ENCODE assay signal across 8 cellular contexts in the genomic region with DNA sequence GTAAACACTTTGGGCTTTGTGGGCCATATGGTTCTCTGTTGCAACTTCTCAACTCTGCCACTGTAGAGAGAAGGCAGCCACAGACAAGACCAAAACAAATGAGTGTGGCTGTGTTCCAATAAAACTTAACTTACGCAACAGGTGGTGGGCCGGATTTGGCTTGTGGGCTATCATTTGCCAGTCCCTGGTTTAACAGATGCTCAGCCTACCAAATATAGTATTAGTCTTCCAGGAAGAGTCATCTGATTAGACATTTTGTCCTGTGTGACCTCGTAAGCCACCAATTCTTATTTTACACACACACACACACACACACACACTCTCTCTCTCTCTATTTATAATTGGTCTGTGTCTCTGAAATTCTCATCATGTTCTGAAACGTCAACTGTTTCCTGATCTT.
DNase-seq lines count a peak whose midpoint lies in the region; ATAC-seq and TF ChIP-seq lines count a peak whose summit lies in the region.

No MANE protein-coding gene starts in this region.

- no peaks in the 10 kb centered on the region for H4K20me1 ChIP-seq in DND-41 (ENCODE audit: insufficient read depth, low read length)
- no peaks in the 10 kb centered on the region for H4K20me1 ChIP-seq in mammary epithelial cell (ENCODE audit: insufficient read depth, low read length)

- BruUV-seq in mammary epithelial cell (replicated peaks; lab: Mats Ljungman, UMichigan), result no TSS peak

- CTCF ChIA-PET in mammary epithelial cell (lab: Charles Lee; ENCODE audit: low non-redundant PET), result no interaction called here

- peak overlapping the region; percentile 79 to 84 for H3K27ac Mint-ChIP-seq in natural killer cell

- no peaks in the 10 kb centered on the region for H3K27me3 Mint-ChIP-seq in natural killer cell (ENCODE audit: low read depth in 2 of 2)

- DNase-seq in DND-41 (peak; percentile 19), NCI-H2196 (lab: John Stamatoyannopoulos, UW; ENCODE audit: unreplicated experiment) (peak; percentile 69), mammary epithelial cell (peak; percentile 29), natural killer cell (peak; percentile 66), NCI-H748 treated with DMSO at 0.1 percent for 48 hours (lab: John Stamatoyannopoulos, UW) (no peak), BE2C (no peak)
- no peak for DNase-seq in effector CD8-positive, alpha-beta T cell (lab: John Stamatoyannopoulos, UW)

- peaks cover 7% of the 10 kb centered on the region for H3K36me3 Mint-ChIP-seq in natural killer cell

- H3K36me3 ChIP-seq in DND-41 (ENCODE audit: insufficient read depth, low read length) (no peaks in the 10 kb centered on the region), mammary epithelial cell (ENCODE audit: insufficient read depth, low read length) (no peaks in the 10 kb centered on the region), BE2C (no peaks in the 10 kb centered on the region)

- intact Hi-C loops in mammary epithelial cell (cut with micrococcal nuclease), result loop anchor here (5.0 kb wide), 1 partner anchor 47 kb away; no protein-coding TSS in a partner anchor
- intact Hi-C loops in natural killer cell (cut with micrococcal nuclease), result loop anchor here (2.0 to 5.0 kb wide), 4 partner anchors 118 to 247 kb away; partner anchors contain the start of gene XYLT1

- H3K79me2 ChIP-seq in DND-41 (ENCODE audit: insufficient read depth, low read length), result no peaks in the 10 kb centered on the region
- H3K79me2 ChIP-seq in mammary epithelial cell (ENCODE audit: insufficient read depth, low read length), result no peaks in the 10 kb centered on the region

- no peak overlapping the region for H3K9ac ChIP-seq in DND-41 (ENCODE audit: low read depth, low read length)
- H3K9ac ChIP-seq in mammary epithelial cell (ENCODE audit: insufficient read depth, low read length), result no peak overlapping the region

- H3K9me3 ChIP-seq in DND-41 (ENCODE audit: insufficient read depth, low read length, severe bottlenecking) (no peaks in the 10 kb centered on the region), mammary epithelial cell (replicated peaks; ENCODE audit: insufficient read depth, low read length) (no peaks in the 10 kb centered on the region), BE2C (no peaks in the 10 kb centered on the region)

- WGBS in mammary epithelial cell (ENCODE audit: low coverage, missing lambda C conversion rate), result 37% methylated on average over 4 of the region's 4 CpGs

- H3K27ac ChIP-seq in DND-41 (ENCODE audit: low read length) (no peak overlapping the region), mammary epithelial cell (ENCODE audit: insufficient read depth, low read depth, low read length) (no peak overlapping the region)

- peaks cover 38 to 50% of the 10 kb centered on the region in 2 donors for H3K4me1 Mint-ChIP-seq in natural killer cell

- H3K27me3 ChIP-seq in DND-41 (ENCODE audit: insufficient read depth, low read length, poor library complexity), result no peaks in the 10 kb centered on the region
- H3K27me3 ChIP-seq in mammary epithelial cell (ENCODE audit: insufficient read depth, low read length), result no peaks in the 10 kb centered on the region
- H3K27me3 ChIP-seq in BE2C, result no peaks in the 10 kb centered on the region

- H2AFZ ChIP-seq in DND-41 (ENCODE audit: low read depth, low read length) (no peak overlapping the region), mammary epithelial cell (ENCODE audit: low read depth, low read length) (no peak overlapping the region)

- H3K4me2 ChIP-seq in DND-41 (ENCODE audit: insufficient read depth, low read length), result no peak overlapping the region
- H3K4me2 ChIP-seq in mammary epithelial cell (ENCODE audit: insufficient read depth, low read depth, low read length), result no peak overlapping the region

- ATAC-seq in DND-41 (ENCODE audit: insufficient read depth, low read depth) (no peak), natural killer cell (peak; percentile 83 to 92 (median 83)), GM21717 (IDR thresholded peaks at IDR 0.05; ENCODE audit: unreplicated experiment) (no peak)

- in situ Hi-C loops in mammary epithelial cell (cut with MboI; ENCODE audit: low sequenced_read_pairs in 2 of 2), result no loop called here

- H3K4me1 ChIP-seq in DND-41 (ENCODE audit: insufficient read depth, low read length), result no peaks in the 10 kb centered on the region
- peaks cover 13% of the 10 kb centered on the region for H3K4me1 ChIP-seq in mammary epithelial cell (ENCODE audit: insufficient read depth, low read length)
- no peaks in the 10 kb centered on the region for H3K4me1 ChIP-seq in BE2C

- H3K4me3 Mint-ChIP-seq in natural killer cell, result peak overlapping the region; percentile 82

- no peak overlapping the region for H3K4me3 ChIP-seq in DND-41 (ENCODE audit: low read depth in 1 of 2, low read length in 2 of 2)
- H3K4me3 ChIP-seq in mammary epithelial cell (replicated peaks in 1 of 3; ENCODE audit: insufficient read depth in 1 of 3, low read depth in 2 of 3, low read length in 3 of 3), result no peak overlapping the region
- H3K4me3 ChIP-seq in BE2C (ENCODE audit: low read depth, low read length), result no peak overlapping the region

- dilution Hi-C loops in mammary epithelial cell (cut with HindIII; ENCODE audit: low sequenced_read_pairs), result no loop called here

- no peaks in the 10 kb centered on the region for H3K9me3 Mint-ChIP-seq in natural killer cell

- no peak for TF ChIP-seq CTCF in DND-41 (IDR thresholded peaks at IDR 0.05; ENCODE audit: borderline replicate concordance, extremely low read depth, low read length, poor library complexity, severe bottlenecking)
- no peak for TF ChIP-seq CTCF in mammary epithelial cell (conservative IDR thresholded peaks at IDR 0.05 in 1 of 2, IDR thresholded peaks at IDR 0.05 in 1 of 2; ENCODE audit: extremely low read depth in 1 of 2, insufficient read depth in 1 of 2, low read depth in 1 of 2, low read length in 2 of 2)
- no peak for TF ChIP-seq CTCF in natural killer cell (IDR thresholded peaks at IDR 0.05)
- TF ChIP-seq CTCF in BE2C (IDR thresholded peaks at IDR 0.05; ENCODE audit: low read depth, low read length), result no peak

Comparison
In these comparisons a context has a peak if more than half of its experiments do, and no peak if none do; other contexts are left out.
1. ATAC-seq: peak in natural killer cell (3 of 3); none in DND-41 (single experiment) and GM21717 (single experiment).
2. DNase-seq: peak in DND-41 (single experiment), NCI-H2196 (single experiment), mammary epithelial cell (single experiment) and natural killer cell (single experiment); none in NCI-H748 treated with DMSO at 0.1 percent for 48 hours (single experiment), BE2C (single experiment) and effector CD8-positive, alpha-beta T cell (single experiment).